ENCODE assay signal across 19 cellular contexts in the genomic region with DNA sequence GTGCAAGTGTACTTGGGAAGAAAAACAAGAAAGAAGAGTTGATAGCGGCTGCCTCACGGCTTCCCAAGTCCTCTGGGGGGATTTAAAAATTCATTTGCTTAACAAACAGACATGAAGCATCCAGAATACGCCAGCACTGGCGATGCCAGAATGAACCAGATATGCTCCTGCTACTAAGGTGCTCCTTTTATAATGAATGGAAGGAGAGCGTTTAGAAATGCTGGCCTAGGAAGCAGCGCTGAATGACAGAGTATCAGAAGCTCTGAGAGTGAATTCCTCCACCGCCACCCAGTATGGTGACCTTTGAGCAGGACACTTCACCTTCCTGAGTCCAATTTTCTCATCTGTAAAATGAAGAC.
DNase-seq lines count a peak whose midpoint lies in the region; ATAC-seq, FAIRE-seq and TF ChIP-seq lines count a peak whose summit lies in the region.
"Had no signal": no experiment of that assay in that cellular context is flagged by ENCODE, and none has a peak within 500 bp of the region (broad histone marks: within the 10 kb centered on the region; RNA-seq: fewer than 3 reads in every experiment).

No MANE protein-coding gene starts in this region.

- no peaks in the 10 kb centered on the region for H4K20me1 ChIP-seq in HepG2 (ENCODE audit: insufficient read depth, low read length)

- peaks cover 37% of the 10 kb centered on the region for H3K4me1 Mint-ChIP-seq in WTC11

- H3K9me3 ChIP-seq in HepG2 (ENCODE audit: low read length): no peaks in the 10 kb centered on the region
- no peaks in the 10 kb centered on the region for H3K9me3 ChIP-seq in right lobe of liver
- H3K9me3 ChIP-seq in iPS-15b (ENCODE audit: control insufficient read depth, insufficient read depth, low read length): no peaks in the 10 kb centered on the region
- H3K9me3 ChIP-seq: HAP-1 had no signal

- H3K4me3 ChIP-seq in HepG2 (replicated peaks in 1 of 3; ENCODE audit: insufficient read depth in 1 of 3, low read depth in 2 of 3, low read length in 3 of 3) (no peak overlapping the region), right lobe of liver (no peak overlapping the region), iPS-15b (ENCODE audit: low read depth, low read length) (peak overlapping the region; percentile 1)
- H3K4me3 ChIP-seq: HAP-1 had no signal

- H3K27ac ChIP-seq in HepG2 (ENCODE audit: extremely low read length, insufficient read depth, low read length): no peak overlapping the region
- H3K27ac ChIP-seq in right lobe of liver: no peak overlapping the region
- H3K27ac ChIP-seq: HL-60 had no signal

- POLR2A ChIA-PET in HepG2 (lab: Yijun Ruan, JAX): no interaction called here
- POLR2A ChIA-PET in WTC11 (lab: Charles Lee): no interaction called here

- H3K27me3 ChIP-seq in HepG2 (ENCODE audit: control insufficient read depth in 1 of 2, insufficient read depth in 2 of 2, low read length in 2 of 2) (peaks cover 3 to 31% of the 10 kb centered on the region in 2 experiments; a peak in 3 of 5 replicates), right lobe of liver (no peaks in the 10 kb centered on the region), iPS-15b (ENCODE audit: control insufficient read depth, insufficient read depth, low read length) (peaks cover 21% of the 10 kb centered on the region)

- no peak overlapping the region for H3K4me2 ChIP-seq in HepG2 (ENCODE audit: low read depth, low read length)

- no peak for TF ChIP-seq EP300 in HepG2 (IDR thresholded peaks at IDR 0.05; ENCODE audit: low read depth in 2 of 2, low read length in 2 of 2)
- TF ChIP-seq EP300 in HepG2 (CRISPR knock-in tag; IDR thresholded peaks at IDR 0.05; ENCODE audit: borderline replicate concordance): no peak

- TF ChIP-seq CTCF in HepG2 (CRISPR knock-in tag; IDR thresholded peaks at IDR 0.05) (no peak), right lobe of liver (IDR thresholded peaks at IDR 0.05) (no peak), WTC11 (IDR thresholded peaks at IDR 0.05) (no peak)

- H3K27me3 Mint-ChIP-seq in WTC11 (ENCODE audit: low read depth): peaks cover 12% of the 10 kb centered on the region

- no peak overlapping the region for H3K27ac Mint-ChIP-seq in WTC11
- H3K27ac Mint-ChIP-seq: CD8-positive, alpha-beta T cell; IgD-negative memory B cell had no signal

- no peak overlapping the region for H2AFZ ChIP-seq in HepG2 (ENCODE audit: low read length)

- in situ Hi-C loops in HepG2 (cut with HindIII; ENCODE audit: extremely low pct_ligation_motif_present, low pct_unique_long_range_greater_than_20kb): no loop called here

- intact Hi-C loops in HepG2 (cut with micrococcal nuclease; ENCODE audit: unreplicated experiment): no loop called here
- intact Hi-C loops in right lobe of liver (cut with DNase I): no loop called here
- intact Hi-C loops in posterior cingulate gyrus (cut with DNase I): no loop called here

- no peaks in the 10 kb centered on the region for H3K79me2 ChIP-seq in HepG2 (ENCODE audit: insufficient read depth, low read length)

- WGBS in HepG2 (ENCODE audit: low lambda C conversion rate): 31% methylated on average over 7 of the region's 7 CpGs
- WGBS in right lobe of liver (ENCODE audit: insufficient coverage, low coverage, low lambda C conversion rate, missing lambda C conversion rate): 75% methylated on average over 5 of the region's 7 CpGs

- peaks cover 12% of the 10 kb centered on the region for H3K36me3 Mint-ChIP-seq in WTC11
- H3K36me3 Mint-ChIP-seq: CD8-positive, alpha-beta T cell; IgD-negative memory B cell had no signal

- no peak for TF ChIP-seq POLR2A in HepG2 (IDR thresholded peaks at IDR 0.05; ENCODE audit: insufficient read depth in 1 of 2, low read depth in 2 of 2, low read length in 2 of 2)
- no peak for TF ChIP-seq POLR2A in right lobe of liver (IDR thresholded peaks at IDR 0.05)

- CTCF ChIA-PET in HepG2 (lab: Yijun Ruan, JAX; ENCODE audit: low intra/inter-chr PET ratio, low total read pairs): interaction anchor here (1.8 to 2.9 kb wide), 2 partner anchors 255 to 285 kb away, joined by 14 to 19 read pairs; no protein-coding TSS in a partner anchor
- CTCF ChIA-PET in WTC11 (lab: Charles Lee): interaction anchor here (0.5 to 1.5 kb wide), 13 partner anchors 11 to 688 kb away, joined by 3 to 10 read pairs (median 5); no protein-coding TSS in a partner anchor

- peaks cover 14% of the 10 kb centered on the region for H3K9me3 Mint-ChIP-seq in WTC11
- H3K9me3 Mint-ChIP-seq: CD8-positive, alpha-beta T cell had no signal

- DNase-seq in HepG2 (ENCODE audit: low spot score) (no peak), right lobe of liver (no peak), WTC11 (ENCODE audit: low spot score) (no peak), amniotic stem cell (lab: John Stamatoyannopoulos, UW) (no peak), posterior cingulate gyrus (no peak), hypothalamus (lab: John Stamatoyannopoulos, UW) (no peak)
- DNase-seq: AML-193; CD8-positive, alpha-beta T cell; DND-41; NCI-H1694 treated with DMSO at 0.1 percent for 48 hours; NCI-H2081 treated with DMSO at 0.1 percent for 48 hours; NCI-H2227 treated with DMSO at 0.1 percent for 48 hours; OCI-M1 had no signal

- peak overlapping the region; percentile 77; the same call in 1 of the 2 replicates for H3K4me3 Mint-ChIP-seq in WTC11
- H3K4me3 Mint-ChIP-seq: CD8-positive, alpha-beta T cell; IgD-negative memory B cell had no signal

- H3K36me3 ChIP-seq in HepG2 (replicated peaks in 1 of 2; ENCODE audit: control insufficient read depth in 1 of 2, insufficient read depth in 2 of 2, low read length in 2 of 2) (no peaks in the 10 kb centered on the region), right lobe of liver (no peaks in the 10 kb centered on the region), iPS-15b (ENCODE audit: control insufficient read depth, insufficient read depth, low read length) (no peaks in the 10 kb centered on the region)
- H3K36me3 ChIP-seq: HAP-1 had no signal

- ATAC-seq in HepG2 (peak; percentile 40; the same call in 2 of the 3 replicates), right lobe of liver (no peak), WTC11 (no peak), HG02623 (IDR thresholded peaks at IDR 0.05; ENCODE audit: unreplicated experiment) (no peak)

- no peak for TF ChIP-seq RAD21 in HepG2 (CRISPR knock-in tag; IDR thresholded peaks at IDR 0.05)

- H3K9ac ChIP-seq in HepG2 (ENCODE audit: insufficient read depth, low read depth, low read length) (no peak overlapping the region), iPS-15b (ENCODE audit: low read depth, low read length) (no peak overlapping the region)

- H3K4me1 ChIP-seq in HepG2 (ENCODE audit: insufficient read depth, low read length) (no peaks in the 10 kb centered on the region; the same call in 1 of the 2 replicates), right lobe of liver (peaks cover 0 to 5% (median 0%) of the 10 kb centered on the region in 4 donors), iPS-15b (ENCODE audit: control insufficient read depth, insufficient read depth, low read length) (peaks cover 22% of the 10 kb centered on the region)

- no peak for FAIRE-seq in HepG2 (lab: Jason Lieb, UNC)
- FAIRE-seq: GM12891 had no signal

- BruUV-seq in HepG2 (replicated peaks; lab: Mats Ljungman, UMichigan): no TSS peak

TF ChIP-seq in HepG2, 621 proteins besides CTCF, POLR2A, EP300 and RAD21 (continues in another document):
- TF ChIP-seq NFKBIZ (CRISPR knock-in tag; IDR thresholded peaks at IDR 0.05) (no peak), MED1 (CRISPR knock-in tag; IDR thresholded peaks at IDR 0.05) (no peak), SYNCRIP (IDR thresholded peaks at IDR 0.05; ENCODE audit: insufficient read depth, low read depth, low read length) (no peak), SALL2 (CRISPR knock-in tag; IDR thresholded peaks at IDR 0.05) (no peak)

TF ChIP-seq in WTC11, 78 proteins besides CTCF, POLR2A, EP300 and RAD21 (continues in another document):
- no peak for TF ChIP-seq ZNF532 (CRISPR knock-in tag; IDR thresholded peaks at IDR 0.05; ENCODE audit: borderline replicate concordance)
- TF ChIP-seq, protein P1, sequence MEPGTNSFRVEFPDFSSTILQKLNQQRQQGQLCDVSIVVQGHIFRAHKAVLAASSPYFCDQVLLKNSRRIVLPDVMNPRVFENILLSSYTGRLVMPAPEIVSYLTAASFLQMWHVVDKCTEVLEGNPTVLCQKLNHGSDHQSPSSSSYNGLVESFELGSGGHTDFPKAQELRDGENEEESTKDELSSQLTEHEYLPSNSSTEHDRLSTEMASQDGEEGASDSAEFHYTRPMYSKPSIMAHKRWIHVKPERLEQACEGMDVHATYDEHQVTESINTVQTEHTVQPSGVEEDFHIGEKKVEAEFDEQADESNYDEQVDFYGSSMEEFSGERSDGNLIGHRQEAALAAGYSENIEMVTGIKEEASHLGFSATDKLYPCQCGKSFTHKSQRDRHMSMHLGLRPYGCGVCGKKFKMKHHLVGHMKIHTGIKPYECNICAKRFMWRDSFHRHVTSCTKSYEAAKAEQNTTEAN (CRISPR knock-in tag; IDR thresholded peaks at IDR 0.05): 0 out of 2 replicates have a peak, but pooled peaks have one; percentile 13
- TF ChIP-seq GABPB1 (CRISPR knock-in tag; IDR thresholded peaks at IDR 0.05): no peak
- no peak for TF ChIP-seq ZNF263 (CRISPR knock-in tag; IDR thresholded peaks at IDR 0.05; ENCODE audit: low read depth)
